ENCODE assay signal across 21 cellular contexts in the genomic region with DNA sequence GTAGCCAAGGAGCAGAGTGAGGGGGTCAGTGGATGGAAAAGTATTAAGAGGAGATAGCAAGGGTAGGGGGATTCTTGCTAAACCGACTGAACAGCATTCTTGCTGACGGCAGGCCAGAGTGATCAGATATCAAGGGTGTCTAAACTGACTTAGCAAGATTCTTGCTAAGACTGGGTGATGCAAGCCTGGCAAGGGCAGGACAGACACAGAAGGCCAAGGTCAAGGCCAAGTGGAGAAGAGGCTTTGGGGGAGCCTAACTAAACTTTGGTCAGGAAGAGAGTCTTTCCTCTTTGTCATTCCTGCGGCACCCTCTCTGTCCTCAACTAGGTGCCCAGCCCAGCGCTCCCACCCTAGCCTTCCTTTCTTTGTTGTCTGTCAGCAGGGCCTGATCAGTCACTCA. TPM values are rescaled to one million over a fixed set of nuclear protein-coding genes. Genes with fewer than 3 reads are reported as not detected.
DNase-seq lines count a peak whose midpoint lies in the region; ATAC-seq, FAIRE-seq and TF ChIP-seq lines count a peak whose summit lies in the region.
"Had no signal": no experiment of that assay in that cellular context is flagged by ENCODE, and none has a peak within 500 bp of the region (broad histone marks: within the 10 kb centered on the region; RNA-seq: fewer than 3 reads in every experiment).

No MANE protein-coding gene starts in this region.

- H3K36me3 Mint-ChIP-seq in activated B cell treated with CpG ODN at 0.5 μM for 24 hours (ENCODE audit: low read depth): no peaks in the 10 kb centered on the region

- H2AFZ ChIP-seq in trophoblast cell (ENCODE audit: insufficient read depth, low read length, poor library complexity): no peak overlapping the region

- no peak overlapping the region for H3K23ac ChIP-seq in trophoblast cell (ENCODE audit: low read length)

- no peak overlapping the region for H4K91ac ChIP-seq in trophoblast cell (ENCODE audit: low read depth, low read length)

- no peak overlapping the region for H4K12ac ChIP-seq in trophoblast cell (ENCODE audit: low read depth, low read length)

- no peak overlapping the region for H3K14ac ChIP-seq in trophoblast cell (ENCODE audit: low read length)

- H3K4me3 Mint-ChIP-seq in activated B cell treated with CpG ODN at 0.5 μM for 24 hours: no peak overlapping the region
- H3K4me3 Mint-ChIP-seq: activated naive CD4-positive, alpha-beta T cell treated with anti-CD3 and anti-CD28 coated beads for 36 hours had no signal

- H3K4ac ChIP-seq in trophoblast cell (ENCODE audit: low read depth, low read length): no peak overlapping the region

- CTCF ChIA-PET in activated B cell treated with CpG ODN at 0.5 μM for 24 hours (lab: Charles Lee): interaction anchor here (0.9 kb wide), 1 partner anchor 321 kb away, joined by 3 read pairs; no protein-coding TSS in a partner anchor

- no peak for TF ChIP-seq POLR2A in body of pancreas (IDR thresholded peaks at IDR 0.05)
- no peak for TF ChIP-seq POLR2A in H54 (IDR thresholded peaks at IDR 0.05; ENCODE audit: low read depth, low read length)

- peak overlapping the region; percentile 52 for H3K4me2 ChIP-seq in trophoblast cell (ENCODE audit: low read length)

- no peak overlapping the region for H3K9ac ChIP-seq in trophoblast cell (ENCODE audit: low read length)

- H3K4me1 ChIP-seq in trophoblast cell (ENCODE audit: control insufficient read depth in 1 of 2, insufficient read depth in 2 of 2, low read length in 2 of 2) (peaks cover 13% of the 10 kb centered on the region in 2 experiments), body of pancreas (no peaks in the 10 kb centered on the region)

- H3K9me3 Mint-ChIP-seq in activated B cell treated with CpG ODN at 0.5 μM for 24 hours: no peaks in the 10 kb centered on the region
- H3K9me3 Mint-ChIP-seq: activated naive CD4-positive, alpha-beta T cell treated with anti-CD3 and anti-CD28 coated beads for 36 hours had no signal

- peaks cover 2% of the 10 kb centered on the region for H3K79me1 ChIP-seq in trophoblast cell (ENCODE audit: low read length)

- WGBS in trophoblast cell (ENCODE audit: extremely low coverage, insufficient coverage, insufficient read length): no CpG with 5 or more reads among the region's 4 CpGs
- 70 to 74% methylated on average over 4 of the region's 4 CpGs for WGBS in body of pancreas, 2 donors

- H2BK12ac ChIP-seq in trophoblast cell (ENCODE audit: low read length): peak overlapping the region; percentile 71

- peak overlapping the region; percentile 62 for H2AK5ac ChIP-seq in trophoblast cell (ENCODE audit: low read length)

- intact Hi-C loops in activated B cell treated with CpG ODN at 0.5 μM for 24 hours (cut with micrococcal nuclease) (loop anchor here (2.0 kb wide), 3 partner anchors 15 to 41 kb away; no protein-coding TSS in a partner anchor), body of pancreas (cut with DNase I) (no loop called here)

- H3K27me3 Mint-ChIP-seq in activated B cell treated with CpG ODN at 0.5 μM for 24 hours: no peaks in the 10 kb centered on the region

- no peak for TF ChIP-seq CTCF in activated B cell treated with CpG ODN at 0.5 μM for 24 hours (IDR thresholded peaks at IDR 0.05)
- no peak for TF ChIP-seq CTCF in fibroblast of villous mesenchyme (IDR thresholded peaks at IDR 0.05; ENCODE audit: insufficient read depth, low read depth, low read length)
- TF ChIP-seq CTCF in body of pancreas (IDR thresholded peaks at IDR 0.05): no peak

- no peak overlapping the region for H2BK120ac ChIP-seq in trophoblast cell (ENCODE audit: insufficient read depth, low read length, poor library complexity)

- H2BK5ac ChIP-seq in trophoblast cell (ENCODE audit: low read depth, low read length, poor library complexity): no peak overlapping the region

- DNase-seq in H7 (peak; percentile 30), activated B cell treated with CpG ODN at 0.5 μM for 24 hours (no peak), fibroblast of villous mesenchyme (ENCODE audit: low read depth) (peak; percentile 6), trophoblast cell (peak; percentile 29 to 60), body of pancreas (no peak), H54 (ENCODE audit: insufficient read length, low spot score) (no peak), DMS 273 (lab: John Stamatoyannopoulos, UW; ENCODE audit: unreplicated experiment) (no peak), NOMO-1 (lab: John Stamatoyannopoulos, UW; ENCODE audit: unreplicated experiment in 2 of 2) (no peak)
- DNase-seq: activated naive CD4-positive, alpha-beta T cell treated with anti-CD3 and anti-CD28 coated beads for 36 hours; COR-L47; left lung; NCI-H1105; NCI-H2081 treated with DMSO at 0.1 percent for 48 hours; stimulated activated CD4-positive, alpha-beta T cell treated with anti-CD3 and anti-CD28 coated beads, Interleukin-2, amount 100 ng/mL, for 48 hours; stomach had no signal

- peaks cover 34% of the 10 kb centered on the region for H3K4me1 Mint-ChIP-seq in activated B cell treated with CpG ODN at 0.5 μM for 24 hours

- peak overlapping the region; percentile 56 for H3K27ac Mint-ChIP-seq in activated B cell treated with CpG ODN at 0.5 μM for 24 hours
- H3K27ac Mint-ChIP-seq: activated naive CD4-positive, alpha-beta T cell treated with anti-CD3 and anti-CD28 coated beads for 36 hours had no signal

- H3K79me2 ChIP-seq in trophoblast cell (ENCODE audit: control insufficient read depth, insufficient read depth, low read length, poor library complexity): no peaks in the 10 kb centered on the region

- no peak overlapping the region for H3K4me3 ChIP-seq in H7 (ENCODE audit: insufficient read depth, low read depth, low read length)
- H3K4me3 ChIP-seq in fibroblast of villous mesenchyme (ENCODE audit: low read depth, low read length): no peak overlapping the region
- H3K4me3 ChIP-seq in trophoblast cell (ENCODE audit: low read depth, low read length): no peak overlapping the region
- H3K4me3 ChIP-seq in body of pancreas: no peak overlapping the region
- H3K4me3 ChIP-seq: coronary artery, left lung, skin epidermis, stomach had no signal

- ATAC-seq in activated B cell treated with CpG ODN at 0.5 μM for 24 hours (ENCODE audit: low read depth) (no peak), body of pancreas (no peak)

- H3K18ac ChIP-seq in trophoblast cell (ENCODE audit: low read length): no peak overlapping the region

- no peaks in the 10 kb centered on the region; the same call in 1 of the 2 replicates for H3K27me3 ChIP-seq in H7 (ENCODE audit: control insufficient read depth, insufficient read depth, low read length)
- no peaks in the 10 kb centered on the region for H3K27me3 ChIP-seq in trophoblast cell (ENCODE audit: insufficient read depth, low read length)
- H3K27me3 ChIP-seq in body of pancreas: no peaks in the 10 kb centered on the region
- H3K27me3 ChIP-seq: left lung had no signal

- no peak overlapping the region for H4K8ac ChIP-seq in trophoblast cell (ENCODE audit: low read depth, low read length)

- no peaks in the 10 kb centered on the region for H3K9me3 ChIP-seq in trophoblast cell (ENCODE audit: insufficient read depth, low read depth, low read length)
- no peaks in the 10 kb centered on the region for H3K9me3 ChIP-seq in body of pancreas
- H3K9me3 ChIP-seq: left lung, stomach had no signal

- POLR2A ChIA-PET in activated B cell treated with CpG ODN at 0.5 μM for 24 hours (lab: Charles Lee): interaction anchor here (2.6 kb wide), 1 partner anchor 41 kb away, joined by 48 read pairs; a partner anchor contains a TSS

- H3K36me3 ChIP-seq in H7 (replicated peaks; ENCODE audit: control insufficient read depth, insufficient read depth, low read length): no peaks in the 10 kb centered on the region
- no peaks in the 10 kb centered on the region for H3K36me3 ChIP-seq in trophoblast cell (ENCODE audit: control insufficient read depth in 1 of 2, insufficient read depth in 2 of 2, low read length in 2 of 2)
- no peaks in the 10 kb centered on the region for H3K36me3 ChIP-seq in body of pancreas (replicated peaks in 1 of 2; ENCODE audit: insufficient read depth in 1 of 2, low read depth in 2 of 2)
- H3K36me3 ChIP-seq: left lung, stomach had no signal

- no peak for FAIRE-seq in H54 (lab: Jason Lieb, UNC)
- FAIRE-seq: GM18507 had no signal

- H3K27ac ChIP-seq in trophoblast cell (ENCODE audit: low read depth, low read length) (peak overlapping the region; percentile 17), body of pancreas (no peak overlapping the region)
- H3K27ac ChIP-seq: epithelial cell of prostate, left lung had no signal

RNA-seq across cellular contexts. Expression of a gene that starts 0.8 kb away (rescaled TPM):
- 0.10 and 0.52 TPM in 2 replicates for total RNA-seq in H7 (2014; rRNA removed; shearing (Covaris generic))
- total RNA-seq in activated B cell treated with CpG ODN at 0.5 μM for 24 hours: 0.07 TPM in 2 replicates
- total RNA-seq in fibroblast of villous mesenchyme: under 0.01 TPM in 1 of 2 replicates, not detected in the other
- polyA plus RNA-seq in trophoblast cell (2013): 0.05 and 0.10 TPM in 2 replicates
- total RNA-seq in body of pancreas: 1 to 10 TPM in 1 of 2 donors, under 1 TPM in 1; 0.52 to 5.6 TPM
- total RNA-seq: Daoy, NCI-H460 had no signal

RNA-seq across cellular contexts. Expression of a gene that starts 40.2 kb away (rescaled TPM):
- not detected in 2 replicates for total RNA-seq in H7 (2014; rRNA removed; shearing (Covaris generic))
- total RNA-seq in activated B cell treated with CpG ODN at 0.5 μM for 24 hours: 209 TPM in 2 replicates
- not detected in 2 replicates for total RNA-seq in fibroblast of villous mesenchyme
- not detected in 2 replicates for polyA plus RNA-seq in trophoblast cell (2013)
- total RNA-seq in body of pancreas: 1 to 10 TPM; 3.6 TPM
- total RNA-seq: Daoy, NCI-H460 had no signal

Comparison
In these comparisons a context has a peak if more than half of its experiments do, and no peak if none do; other contexts are left out.
1. DNase-seq: peak in H7 (single experiment), fibroblast of villous mesenchyme (single experiment) and trophoblast cell (2 of 2); none in activated B cell treated with CpG ODN at 0.5 μM for 24 hours (single experiment), body of pancreas (0 of 4), H54 (single experiment), DMS 273 (single experiment) and NOMO-1 (0 of 2).
2. RNA of a gene that starts 40.2 kb away (total RNA-seq): 209 TPM in activated B cell treated with CpG ODN at 0.5 μM for 24 hours; 3.6 TPM in body of pancreas, not detected in H7 and not detected in fibroblast of villous mesenchyme; every median in the first group is over 10 times any median in the second.